Comparison of ENCODE assay signal across 9 cellular contexts in genomic region chr1:31238986-31239613, GRCh38. TPM values are rescaled to one million over a fixed set of nuclear protein-coding genes. Genes with fewer than 3 reads are reported as not detected.
DNase-seq lines count a peak whose midpoint lies in the region; ATAC-seq, FAIRE-seq and TF ChIP-seq lines count a peak whose summit lies in the region.
"Had no signal": no experiment of that assay in that cellular context is flagged by ENCODE, and none has a peak within 500 bp of the region (broad histone marks: within the 10 kb centered on the region; RNA-seq: fewer than 3 reads in every experiment).

No MANE protein-coding gene starts in this region.

- no peaks in the 10 kb centered on the region for H3K4me1 ChIP-seq in A549
- H3K4me1 ChIP-seq in iPS-15b (ENCODE audit: control insufficient read depth, insufficient read depth, low read length), result no peaks in the 10 kb centered on the region

- CTCF ChIA-PET in A549 (lab: Yijun Ruan, JAX), result no interaction called here

- no peak for TF ChIP-seq EP300 in A549 (IDR thresholded peaks at IDR 0.05)

- TF ChIP-seq CTCF in A549 (IDR thresholded peaks at IDR 0.05), result no peak

- H3K4me1 Mint-ChIP-seq in activated T-helper 17 cell treated with anti-CD3 and anti-CD28 coated beads, Interleukin-2, amount 50 U/mL, for 72 hours, result peaks cover 9% of the 10 kb centered on the region

- no peak for FAIRE-seq in A549 (lab: Jason Lieb, UNC)
- FAIRE-seq: colon had no signal

- H3K9me3 Mint-ChIP-seq in activated T-helper 17 cell treated with anti-CD3 and anti-CD28 coated beads, Interleukin-2, amount 50 U/mL, for 72 hours, result no peaks in the 10 kb centered on the region

- in situ Hi-C loops in G401 (cut with HindIII; ENCODE audit: low sequenced_read_pairs), result no loop called here

- H3K27ac Mint-ChIP-seq in activated T-helper 17 cell treated with anti-CD3 and anti-CD28 coated beads, Interleukin-2, amount 50 U/mL, for 72 hours, result no peak overlapping the region

- H3K9me3 ChIP-seq in A549 (no peaks in the 10 kb centered on the region), iPS-15b (ENCODE audit: control insufficient read depth, insufficient read depth, low read length) (no peaks in the 10 kb centered on the region)

- H3K27me3 Mint-ChIP-seq in activated T-helper 17 cell treated with anti-CD3 and anti-CD28 coated beads, Interleukin-2, amount 50 U/mL, for 72 hours, result peaks cover 56% of the 10 kb centered on the region

- peaks cover 33% of the 10 kb centered on the region for H3K27me3 ChIP-seq in iPS-15b (ENCODE audit: control insufficient read depth, insufficient read depth, low read length)

- peak overlapping the region; percentile 31 to 85; a peak in 4 of 6 replicates for H3K27ac ChIP-seq in A549

- H3K4me2 ChIP-seq in A549, result peak overlapping the region; percentile 99

- no peak for TF ChIP-seq POLR2A in A549 (IDR thresholded peaks at IDR 0.05; ENCODE audit: low read length)

- ATAC-seq in A549 (peak; percentile 75), GM21576 (IDR thresholded peaks at IDR 0.05; ENCODE audit: unreplicated experiment) (no peak), GM21723 (IDR thresholded peaks at IDR 0.05; ENCODE audit: unreplicated experiment) (no peak)
- no peak for ATAC-seq in activated T-helper 17 cell treated with anti-CD3 and anti-CD28 coated beads, Interleukin-2, amount 50 U/mL, for 72 hours (replicated peaks)
- ATAC-seq in stimulated activated naive CD8-positive, alpha-beta T cell treated with anti-CD3 and anti-CD28 coated beads, Interleukin-15, Interleukin-2, amounts not matched to agents 100 U/mL and 50 U/mL, for 24 hours, result peak; percentile 49

- peaks cover 6% of the 10 kb centered on the region for H3K36me3 Mint-ChIP-seq in activated T-helper 17 cell treated with anti-CD3 and anti-CD28 coated beads, Interleukin-2, amount 50 U/mL, for 72 hours (ENCODE audit: low read depth)

- DNase-seq in A549 (ENCODE audit: low read depth in 1 of 2, low spot score in 1 of 2) (peak in 1 of 2 experiments; percentile 27), G401 (ENCODE audit: low spot score) (peak; percentile 64), GM19240 (ENCODE audit: insufficient read length, low spot score) (no peak)
- DNase-seq in stimulated activated naive CD8-positive, alpha-beta T cell treated with anti-CD3 and anti-CD28 coated beads, Interleukin-15, Interleukin-2, amounts not matched to agents 100 U/mL and 50 U/mL, for 24 hours, result no peak

- 14% methylated on average over 9 of the region's 56 CpGs for WGBS in A549 (ENCODE audit: missing lambda C conversion rate)

- TF ChIP-seq RAD21 in A549 (conservative IDR thresholded peaks at IDR 0.05 in 1 of 2, IDR thresholded peaks at IDR 0.05 in 1 of 2), result no peak

- H3K36me3 ChIP-seq in iPS-15b (ENCODE audit: control insufficient read depth, insufficient read depth, low read length), result no peaks in the 10 kb centered on the region

- POLR2A ChIA-PET in A549 (lab: Yijun Ruan, JAX), result no interaction called here

- H3K4me3 Mint-ChIP-seq in activated T-helper 17 cell treated with anti-CD3 and anti-CD28 coated beads, Interleukin-2, amount 50 U/mL, for 72 hours, result peak overlapping the region; percentile 69

- H3K9ac ChIP-seq in iPS-15b (ENCODE audit: low read depth, low read length), result no peak overlapping the region

- H3K4me3 ChIP-seq in A549 (peak overlapping the region; percentile 57), iPS-15b (ENCODE audit: low read depth, low read length) (peak overlapping the region; percentile 57)

TF ChIP-seq in A549, 52 proteins besides CTCF, POLR2A, EP300 and RAD21:
- TF ChIP-seq ZNF302 (CRISPR knock-in tag; IDR thresholded peaks at IDR 0.05) (no peak), RARB (CRISPR knock-in tag; IDR thresholded peaks at IDR 0.05) (no peak), FOSB (CRISPR knock-in tag; IDR thresholded peaks at IDR 0.05) (no peak), MAX (IDR thresholded peaks at IDR 0.05) (peak; percentile 13; the same call in 1 of the 2 replicates), NFE2L2 (conservative IDR thresholded peaks at IDR 0.05; ENCODE audit: low read length) (no peak), JUN (IDR thresholded peaks at IDR 0.05) (no peak)

RNA-seq across cellular contexts. Expression of gene NKAIN1, which starts 0.6 kb away (rescaled TPM):
- 0.74 and 0.89 TPM in 2 replicates for polyA plus RNA-seq in A549 (2011; rRNA removed)
- polyA plus RNA-seq in A549 (2012; cell fraction: cytosol; rRNA removed), result 0.85 and 1.0 TPM in 2 replicates
- 1.3 and 1.5 TPM in 2 replicates for polyA plus RNA-seq in A549 (2012; cell fraction: nucleus; rRNA removed)
- 0.77 to 0.80 TPM (median 0.78 TPM) in 3 replicates for polyA plus RNA-seq in A549 (2017; fragmentation: RNase III; extraction: RNeasy Plus Mini Kit Qiagen cat#74134 plus additional on column Dnase treatment)
- 1.4 and 3.2 TPM in 2 replicates for polyA minus RNA-seq in A549 (2011; rRNA and poly(A)+ RNA removed)
- total RNA-seq in G401 (2014; rRNA removed; shearing (Covaris generic)), result 3.6 and 9.2 TPM in 2 replicates
- not detected for total RNA-seq in activated T-helper 17 cell treated with anti-CD3 and anti-CD28 coated beads, Interleukin-2, amount 50 U/mL, for 72 hours

RNA-seq across cellular contexts. Expression of gene SNRNP40, which starts 57.5 kb away (rescaled TPM):
- polyA plus RNA-seq in A549 (2011; rRNA removed) (72.5 and 83.6 TPM in 2 replicates), A549 (2017; fragmentation: RNase III; extraction: RNeasy Plus Mini Kit Qiagen cat#74134 plus additional on column Dnase treatment) (45.3 to 50.2 TPM (median 47.4 TPM) in 3 replicates)
- polyA plus RNA-seq in A549 (2012; cell fraction: cytosol; rRNA removed), result 55.2 and 61.8 TPM in 2 replicates
- polyA plus RNA-seq in A549 (2012; cell fraction: nucleus; rRNA removed), result 34.4 and 37.3 TPM in 2 replicates
- 93.8 and 96.8 TPM in 2 replicates for polyA minus RNA-seq in A549 (2011; rRNA and poly(A)+ RNA removed)
- 269 and 326 TPM in 2 replicates for total RNA-seq in G401 (2014; rRNA removed; shearing (Covaris generic))
- total RNA-seq in activated T-helper 17 cell treated with anti-CD3 and anti-CD28 coated beads, Interleukin-2, amount 50 U/mL, for 72 hours, result 100 to 1,000 TPM in 1 of 2 donors, 10 to 100 TPM in 1; 62.2 to 115 TPM

RNA-seq across cellular contexts. Expression of gene ZCCHC17, which starts 57.7 kb away (rescaled TPM):
- polyA plus RNA-seq in A549 (2011; rRNA removed) (28.0 and 34.5 TPM in 2 replicates), A549 (2017; fragmentation: RNase III; extraction: RNeasy Plus Mini Kit Qiagen cat#74134 plus additional on column Dnase treatment) (25.9 to 28.0 TPM (median 28.0 TPM) in 3 replicates)
- polyA plus RNA-seq in A549 (2012; cell fraction: cytosol; rRNA removed), result 16.3 and 16.5 TPM in 2 replicates
- polyA plus RNA-seq in A549 (2012; cell fraction: nucleus; rRNA removed), result 4.8 and 7.1 TPM in 2 replicates
- polyA minus RNA-seq in A549 (2011; rRNA and poly(A)+ RNA removed), result 10.2 and 11.0 TPM in 2 replicates
- 70.6 and 83.8 TPM in 2 replicates for total RNA-seq in G401 (2014; rRNA removed; shearing (Covaris generic))
- total RNA-seq in activated T-helper 17 cell treated with anti-CD3 and anti-CD28 coated beads, Interleukin-2, amount 50 U/mL, for 72 hours, result 10 to 100 TPM; 17.3 to 27.2 TPM

Comparison
In these comparisons a context has a peak if more than half of its experiments do, and no peak if none do; other contexts are left out.
1. ATAC-seq: peak in A549 (2 of 2) and stimulated activated naive CD8-positive, alpha-beta T cell treated with anti-CD3 and anti-CD28 coated beads, Interleukin-15, Interleukin-2, amounts not matched to agents 100 U/mL and 50 U/mL, for 24 hours (single experiment); none in activated T-helper 17 cell treated with anti-CD3 and anti-CD28 coated beads, Interleukin-2, amount 50 U/mL, for 72 hours (single experiment), GM21576 (single experiment) and GM21723 (single experiment).